Comparison of ENCODE assay signal across 26 cellular contexts in genomic region chr14:67719866-67720265, GRCh38. TPM values are rescaled to one million over a fixed set of nuclear protein-coding genes. Genes with fewer than 3 reads are reported as not detected.
"Had no signal": no experiment of that assay in that cellular context is flagged by ENCODE, and none has a peak within 500 bp of the region (broad histone marks: within the 10 kb centered on the region; RNA-seq: fewer than 3 reads in every experiment).

No MANE protein-coding gene starts in this region.

- H3K27ac ChIP-seq: coronary artery, gastroesophageal sphincter, left ventricle myocardium inferior, lower lobe of right lung, neural progenitor cell, ovary, suprapubic skin, thyroid gland had no signal

- H3K9ac ChIP-seq: neural progenitor cell had no signal

- DNase-seq: effector CD4-positive, alpha-beta T cell; endodermal cell; immature natural killer cell; left ventricle myocardium inferior; lower lobe of right lung; mesenchymal stem cell; midbrain; nucleus accumbens; ovary; right cardiac atrium; stimulated activated CD4-positive, alpha-beta T cell treated with anti-CD3 and anti-CD28 coated beads, Interleukin-2, amount 100 ng/mL, for 48 hours; stimulated activated naive CD4-positive, alpha-beta T cell treated with Interleukin-2 at 50 U/mL for 16 hours; thyroid gland had no signal

- H3K9me3 ChIP-seq: gastroesophageal sphincter, left ventricle myocardium inferior, lower lobe of right lung, ovary, suprapubic skin, thyroid gland had no signal

- FAIRE-seq: endothelial cell of umbilical vein, keratinocyte, urothelium cell line had no signal

- H3K9me3 Mint-ChIP-seq: endodermal cell; immature natural killer cell; natural killer cell treated with Interleukin-12 subunit alpha and Interleukin-12 subunit beta and Interleukin-15 and Interleukin-18, amount 100 ng/mL, for 72 hours; neural progenitor cell; type B pancreatic cell had no signal

- H3K4me1 ChIP-seq: lower lobe of right lung, neural progenitor cell had no signal

- H3K36me3 ChIP-seq: gastroesophageal sphincter, left ventricle myocardium inferior, lower lobe of right lung, neural progenitor cell, ovary, suprapubic skin, thyroid gland had no signal

- H3K4me1 Mint-ChIP-seq: neural progenitor cell had no signal

- H3K4me3 Mint-ChIP-seq: endodermal cell; immature natural killer cell; natural killer cell treated with Interleukin-12 subunit alpha and Interleukin-12 subunit beta and Interleukin-15 and Interleukin-18, amount 100 ng/mL, for 72 hours; neural progenitor cell; type B pancreatic cell had no signal

- H3K4me2 ChIP-seq: neural progenitor cell, smooth muscle cell had no signal

- H3K27me3 ChIP-seq: ovary, suprapubic skin, thyroid gland had no signal

- H3K36me3 Mint-ChIP-seq: immature natural killer cell; natural killer cell treated with Interleukin-12 subunit alpha and Interleukin-12 subunit beta and Interleukin-15 and Interleukin-18, amount 100 ng/mL, for 72 hours; neural progenitor cell; type B pancreatic cell had no signal

- H3K4me3 ChIP-seq: coronary artery, gastroesophageal sphincter, left ventricle myocardium inferior, lower lobe of right lung, neural progenitor cell, ovary, smooth muscle cell, suprapubic skin, thyroid gland had no signal

- ATAC-seq: gastroesophageal sphincter; lower lobe of right lung; natural killer cell treated with Interleukin-12 subunit alpha and Interleukin-12 subunit beta and Interleukin-15 and Interleukin-18, amount 100 ng/mL, for 72 hours; right cardiac atrium had no signal

- H3K27ac Mint-ChIP-seq: endodermal cell; immature natural killer cell; natural killer cell treated with Interleukin-12 subunit alpha and Interleukin-12 subunit beta and Interleukin-15 and Interleukin-18, amount 100 ng/mL, for 72 hours; neural progenitor cell; type B pancreatic cell had no signal

- H2AFZ ChIP-seq: neural progenitor cell had no signal

RNA-seq across cellular contexts. Expression of gene RDH12, which starts 18.2 kb away (rescaled TPM):
- total RNA-seq: dermis microvascular lymphatic vessel endothelial cell; endothelial cell of umbilical vein; fibroblast of lung; fibroblast of villous mesenchyme; left ventricle myocardium inferior; natural killer cell treated with Interleukin-12 subunit alpha and Interleukin-12 subunit beta and Interleukin-15 and Interleukin-18, amount 100 ng/mL, for 72 hours; right cardiac atrium had no signal
- polyA plus RNA-seq: endothelial cell of umbilical vein, fibroblast of lung, right cardiac atrium had no signal
